Comparison of ENCODE assay signal across 32 cellular contexts in genomic region chr12:120136093-120136770, GRCh38.
"Had no signal": no experiment of that assay in that cellular context is flagged by ENCODE, and none has a peak within 500 bp of the region (broad histone marks: within the 10 kb centered on the region; RNA-seq: fewer than 3 reads in every experiment).

No MANE protein-coding gene starts in this region.

- H3K4me3 ChIP-seq: ascending aorta, cardiac muscle cell, coronary artery, dorsolateral prefrontal cortex, gastroesophageal sphincter, hepatocyte, pancreas, prostate gland, sigmoid colon, smooth muscle cell, tibial nerve had no signal

- H3K9me3 Mint-ChIP-seq: activated CD4-positive, alpha-beta memory T cell treated with anti-CD3 and anti-CD28 coated beads, Interleukin-2, amount 10 ng/mL, durations not matched to agents 7 days and 5 days; activated CD4-positive, alpha-beta T cell treated with anti-CD3 and anti-CD28 coated beads, Interleukin-2, amount 10 ng/mL, durations not matched to agents 24 days and 14 days; brain; mesothelial cell of epicardium; naive B cell; nephron progenitor cell; stimulated activated memory B cell treated with anti-CD40 and anti-IgM and Interleukin-4, amounts not matched to agents 10 μg/mL and 1 μg/mL and 100 μg/mL, for 72 hours had no signal

- FAIRE-seq: keratinocyte, pancreas, TTC549 had no signal

- H3K9me3 ChIP-seq: ascending aorta, gastroesophageal sphincter, neutrophil, pancreas, prostate gland, sigmoid colon, tibial nerve had no signal

- H3K27ac ChIP-seq: ascending aorta, cardiac muscle cell, coronary artery, gastroesophageal sphincter, hepatocyte, neutrophil, pancreas, prostate gland, sigmoid colon, tibial nerve had no signal

- H3K27me3 Mint-ChIP-seq: activated CD4-positive, alpha-beta memory T cell treated with anti-CD3 and anti-CD28 coated beads, Interleukin-2, amount 10 ng/mL, durations not matched to agents 7 days and 5 days; activated CD4-positive, alpha-beta T cell treated with anti-CD3 and anti-CD28 coated beads, Interleukin-2, amount 10 ng/mL, durations not matched to agents 24 days and 14 days; activated naive CD8-positive, alpha-beta T cell; naive B cell; stimulated activated memory B cell treated with anti-CD40 and anti-IgM and Interleukin-4, amounts not matched to agents 10 μg/mL and 1 μg/mL and 100 μg/mL, for 72 hours had no signal

- H3K27me3 ChIP-seq: ascending aorta, cardiac muscle cell, dorsolateral prefrontal cortex, gastroesophageal sphincter, hepatocyte, neutrophil, pancreas, sigmoid colon, tibial nerve had no signal

- ATAC-seq: gastroesophageal sphincter; left colon; pancreas; stimulated activated memory B cell treated with anti-CD40 and anti-IgM and Interleukin-4, amounts not matched to agents 10 μg/mL and 1 μg/mL and 100 μg/mL, for 72 hours had no signal

- H3K27ac Mint-ChIP-seq: activated CD4-positive, alpha-beta memory T cell treated with anti-CD3 and anti-CD28 coated beads, Interleukin-2, amount 10 ng/mL, durations not matched to agents 7 days and 5 days; activated CD4-positive, alpha-beta T cell treated with anti-CD3 and anti-CD28 coated beads, Interleukin-2, amount 10 ng/mL, durations not matched to agents 24 days and 14 days; activated naive CD8-positive, alpha-beta T cell; brain; mesothelial cell of epicardium; naive B cell; nephron progenitor cell; stimulated activated memory B cell treated with anti-CD40 and anti-IgM and Interleukin-4, amounts not matched to agents 10 μg/mL and 1 μg/mL and 100 μg/mL, for 72 hours had no signal

- H3K4me1 Mint-ChIP-seq: activated CD4-positive, alpha-beta memory T cell treated with anti-CD3 and anti-CD28 coated beads, Interleukin-2, amount 10 ng/mL, durations not matched to agents 7 days and 5 days; activated CD4-positive, alpha-beta T cell treated with anti-CD3 and anti-CD28 coated beads, Interleukin-2, amount 10 ng/mL, durations not matched to agents 24 days and 14 days; brain; mesothelial cell of epicardium; nephron progenitor cell had no signal

- DNase-seq: activated CD4-positive, alpha-beta memory T cell treated with anti-CD3 and anti-CD28 coated beads, Interleukin-2, amount 10 ng/mL, durations not matched to agents 7 days and 5 days; activated CD4-positive, alpha-beta T cell treated with anti-CD3 and anti-CD28 coated beads, Interleukin-2, amount 10 ng/mL, durations not matched to agents 24 days and 14 days; activated CD4-positive, CD25-positive, alpha-beta regulatory T cell treated with anti-CD3 and anti-CD28 coated beads, Interleukin-2, amount 50 U/mL, for 72 hours; activated CD8-positive, alpha-beta memory T cell treated with anti-CD3 and anti-CD28 coated beads, Interleukin-2, amount 50 U/mL, for 48 hours; activated naive CD4-positive, alpha-beta T cell treated with Interleukin-2 at 50 U/mL for 16 hours; activated T-cell treated with anti-CD3 and anti-CD28 coated beads, Interleukin-2, amount 50 U/mL, for 48 hours; effector memory CD4-positive, alpha-beta T cell; erythroblast; left colon; naive B cell; nephron progenitor cell; sigmoid colon; stimulated activated CD4-positive, alpha-beta T cell treated with anti-CD3 and anti-CD28 coated beads, Interleukin-1b, Interleukin-23, amount 100 ng/mL, for 48 hours; stimulated activated CD4-positive, alpha-beta T cell treated with anti-CD3 and anti-CD28 coated beads, Interleukin-4, amount 100 ng/mL, for 4 hours; stimulated activated CD8-positive, alpha-beta memory T cell treated with anti-CD3 and anti-CD28 coated beads, Interleukin-4, amount 100 ng/mL, for 48 hours had no signal

- H3K4me1 ChIP-seq: ascending aorta, gastroesophageal sphincter, pancreas, prostate gland, tibial nerve had no signal

- H3K4me3 Mint-ChIP-seq: activated CD4-positive, alpha-beta memory T cell treated with anti-CD3 and anti-CD28 coated beads, Interleukin-2, amount 10 ng/mL, durations not matched to agents 7 days and 5 days; activated CD4-positive, alpha-beta T cell treated with anti-CD3 and anti-CD28 coated beads, Interleukin-2, amount 10 ng/mL, durations not matched to agents 24 days and 14 days; activated naive CD8-positive, alpha-beta T cell; brain; mesothelial cell of epicardium; naive B cell; nephron progenitor cell; stimulated activated memory B cell treated with anti-CD40 and anti-IgM and Interleukin-4, amounts not matched to agents 10 μg/mL and 1 μg/mL and 100 μg/mL, for 72 hours had no signal
